17 cellular contexts compared by ENCODE assay signal in genomic region chr5:59272744-59273427, GRCh38.
A peak's percentile ranks its signal among the peaks of the same experiment; 100 is the strongest.
DNase-seq lines count a peak whose midpoint lies in the region; ATAC-seq and TF ChIP-seq lines count a peak whose summit lies in the region.
"Had no signal": no experiment of that assay in that cellular context is flagged by ENCODE, and none has a peak within 500 bp of the region (broad histone marks: within the 10 kb centered on the region; RNA-seq: fewer than 3 reads in every experiment).

No MANE protein-coding gene starts in this region.

- intact Hi-C loops in heart right ventricle (cut with DNase I), result loop anchor here in 1 of 10 donors (5.0 to 10.0 kb wide), 2 partner anchors 51 to 82 kb away; no protein-coding TSS in a partner anchor
- intact Hi-C loops in left ventricle myocardium superior (cut with micrococcal nuclease), result no loop called here

- no peak for TF ChIP-seq CTCF in heart right ventricle (IDR thresholded peaks at IDR 0.05)
- TF ChIP-seq CTCF in nephron (IDR thresholded peaks at IDR 0.05; ENCODE audit: unreplicated experiment in 3 of 3), result no peak
- TF ChIP-seq CTCF in type B pancreatic cell (conservative IDR thresholded peaks at IDR 0.05), result no peak

- H3K36me3 Mint-ChIP-seq in nephron (ENCODE audit: low read depth), result no peaks in the 10 kb centered on the region
- H3K36me3 Mint-ChIP-seq in type B pancreatic cell, result no peaks in the 10 kb centered on the region

- no peaks in the 10 kb centered on the region for H3K9me3 ChIP-seq in heart right ventricle
- H3K9me3 ChIP-seq in endocrine pancreas (ENCODE audit: control insufficient read depth, low read length), result no peaks in the 10 kb centered on the region
- H3K9me3 ChIP-seq: testis had no signal

- H3K36me3 ChIP-seq in heart right ventricle (no peaks in the 10 kb centered on the region), endocrine pancreas (ENCODE audit: control insufficient read depth, insufficient read depth, low read length) (no peaks in the 10 kb centered on the region)

- no peak for ATAC-seq in heart right ventricle
- ATAC-seq in left ventricle myocardium superior, result no peak
- no peak for ATAC-seq in GM21786 (IDR thresholded peaks at IDR 0.05; ENCODE audit: unreplicated experiment)

- H3K4me1 Mint-ChIP-seq in nephron, result peaks cover 24% of the 10 kb centered on the region
- H3K4me1 Mint-ChIP-seq in type B pancreatic cell (ENCODE audit: unreplicated experiment), result peaks cover 26% of the 10 kb centered on the region

- peak overlapping the region; percentile 41 to 96 (median 85) for H3K4me3 Mint-ChIP-seq in nephron
- peak overlapping the region; percentile 18 for H3K4me3 Mint-ChIP-seq in type B pancreatic cell
- H3K4me3 Mint-ChIP-seq: activated CD4-positive, alpha-beta T cell treated with anti-CD3 and anti-CD28 coated beads, Interleukin-2, amount 10 ng/mL, durations not matched to agents 24 days and 14 days had no signal

- H3K27ac ChIP-seq in heart right ventricle, result no peak overlapping the region
- H3K27ac ChIP-seq: parathyroid adenoma, testis had no signal

- H3K9me3 Mint-ChIP-seq in nephron (no peaks in the 10 kb centered on the region), type B pancreatic cell (no peaks in the 10 kb centered on the region)
- H3K9me3 Mint-ChIP-seq: activated CD4-positive, alpha-beta T cell treated with anti-CD3 and anti-CD28 coated beads, Interleukin-2, amount 10 ng/mL, durations not matched to agents 24 days and 14 days had no signal

- no peaks in the 10 kb centered on the region for H3K27me3 Mint-ChIP-seq in nephron (ENCODE audit: low read depth)
- no peaks in the 10 kb centered on the region for H3K27me3 Mint-ChIP-seq in type B pancreatic cell

- H3K27ac Mint-ChIP-seq in nephron, result peak overlapping the region; percentile 2 to 95 (median 81)
- H3K27ac Mint-ChIP-seq in type B pancreatic cell, result no peak overlapping the region
- H3K27ac Mint-ChIP-seq: activated CD4-positive, alpha-beta T cell treated with anti-CD3 and anti-CD28 coated beads, Interleukin-2, amount 10 ng/mL, durations not matched to agents 24 days and 14 days had no signal

- no peak overlapping the region for H3K9ac ChIP-seq in endocrine pancreas (ENCODE audit: control insufficient read depth, insufficient read depth, low read length)
- H3K9ac ChIP-seq: parathyroid adenoma had no signal

- DNase-seq in heart right ventricle (no peak), left ventricle myocardium superior (no peak), type B pancreatic cell (ENCODE audit: extremely low spot score, unreplicated experiment) (no peak), Ammon's horn (ENCODE audit: low spot score) (no peak)
- no peak for DNase-seq in stimulated activated CD4-positive, alpha-beta T cell treated with anti-CD3 and anti-CD28 coated beads, Interleukin-12 subunit alpha, Interleukin-12 subunit beta, amount 100 ng/mL, for 4 hours
- DNase-seq: ACHN; activated CD4-positive, alpha-beta T cell treated with anti-CD3 and anti-CD28 coated beads, Interleukin-2, amount 10 ng/mL, durations not matched to agents 24 days and 14 days; activated CD8-positive, alpha-beta memory T cell treated with anti-CD3 and anti-CD28 coated beads, Interleukin-2, amount 50 U/mL, for 48 hours; anterior cingulate cortex; DMS53; NCI-H146; NCI-H345; testis had no signal

- H3K4me3 ChIP-seq in heart right ventricle (peak overlapping the region in 7 of 10 donors; percentile 16 to 61 (median 53)), endocrine pancreas (ENCODE audit: control insufficient read depth, insufficient read depth, low read length) (peak overlapping the region; percentile 92)
- H3K4me3 ChIP-seq: testis had no signal

- H3K4me1 ChIP-seq in heart right ventricle (peaks cover 0 to 35% (median 15%) of the 10 kb centered on the region in 9 donors), endocrine pancreas (ENCODE audit: control insufficient read depth, insufficient read depth, low read length) (peaks cover 24% of the 10 kb centered on the region)
- H3K4me1 ChIP-seq: parathyroid adenoma, testis had no signal

- no peaks in the 10 kb centered on the region for H3K27me3 ChIP-seq in heart right ventricle
- no peaks in the 10 kb centered on the region for H3K27me3 ChIP-seq in endocrine pancreas (ENCODE audit: control insufficient read depth, insufficient read depth, low read length)
- H3K27me3 ChIP-seq: testis had no signal

- 81% methylated on average over 3 of the region's 3 CpGs for WGBS in heart right ventricle, 2 donors
